In genomic region chr6:159594750-159595117, GRCh38 we compare ENCODE assay signal across 11 cellular contexts.
DNase-seq lines count a peak whose midpoint lies in the region; ATAC-seq and TF ChIP-seq lines count a peak whose summit lies in the region.
"Had no signal": no experiment of that assay in that cellular context is flagged by ENCODE, and none has a peak within 500 bp of the region (broad histone marks: within the 10 kb centered on the region; RNA-seq: fewer than 3 reads in every experiment).

No MANE protein-coding gene starts in this region.

- no TSS peak for BruUV-seq in Panc1 (replicated peaks; lab: Mats Ljungman, UMichigan)

- no peaks in the 10 kb centered on the region for H3K36me3 ChIP-seq in Panc1 (ENCODE audit: control insufficient read depth, insufficient read depth, low read length)
- H3K36me3 ChIP-seq: colonic mucosa had no signal

- H3K4me3 ChIP-seq in Panc1 (ENCODE audit: low read depth in 2 of 2, low read length in 2 of 2), result no peak overlapping the region
- H3K4me3 ChIP-seq: colonic mucosa, psoas muscle had no signal

- peak; percentile 78 for DNase-seq in Daoy (ENCODE audit: low read depth)
- peak; percentile 33 for DNase-seq in Panc1 (ENCODE audit: low read depth, low spot score)
- peak; percentile 53 for DNase-seq in dermis blood vessel endothelial cell
- no peak for DNase-seq in omental fat pad (ENCODE audit: low spot score)
- no peak for DNase-seq in DMS79 treated with DMSO at 0.1 percent for 48 hours (lab: John Stamatoyannopoulos, UW)
- no peak for DNase-seq in NCI-H2081 (lab: John Stamatoyannopoulos, UW)
- DNase-seq: colonic mucosa, Karpas-422, psoas muscle had no signal

- POLR2A ChIA-PET in Panc1 (lab: Charles Lee), result no interaction called here

- H3K27ac ChIP-seq in Panc1 (ENCODE audit: low read length), result no peak overlapping the region
- H3K27ac ChIP-seq: colonic mucosa, psoas muscle had no signal

- intact Hi-C loops in Panc1 (cut with micrococcal nuclease; ENCODE audit: unreplicated experiment), result no loop called here

- in situ Hi-C loops in Panc1 (cut with HindIII; ENCODE audit: low pct_unique_long_range_greater_than_20kb, low sequenced_read_pairs), result no loop called here

- H3K9me3 ChIP-seq in Panc1 (ENCODE audit: control insufficient read depth, insufficient read depth, low read depth, low read length), result no peaks in the 10 kb centered on the region
- H3K9me3 ChIP-seq: colonic mucosa, psoas muscle had no signal

- H3K27me3 ChIP-seq in Panc1 (ENCODE audit: control insufficient read depth, insufficient read depth, low read length), result no peaks in the 10 kb centered on the region
- H3K27me3 ChIP-seq: colonic mucosa had no signal

- CTCF ChIA-PET in Panc1 (lab: Charles Lee), result no interaction called here

- no peak for TF ChIP-seq CTCF in Panc1 (IDR thresholded peaks at IDR 0.05)
- TF ChIP-seq CTCF in omental fat pad (IDR thresholded peaks at IDR 0.05), result no peak

- H3K4me1 ChIP-seq in Panc1 (ENCODE audit: control insufficient read depth, insufficient read depth, low read length), result peaks cover 3% of the 10 kb centered on the region; the same call in 1 of the 2 replicates
- H3K4me1 ChIP-seq: colonic mucosa, psoas muscle had no signal

- ATAC-seq in Panc1, result peak; percentile 78
- ATAC-seq in omental fat pad (ENCODE audit: low FRiP score), result peak; percentile 63
- no peak for ATAC-seq in GM21529 (IDR thresholded peaks at IDR 0.05; ENCODE audit: unreplicated experiment)
- no peak for ATAC-seq in HG02610 (IDR thresholded peaks at IDR 0.05; ENCODE audit: unreplicated experiment)

Comparison
In these comparisons a context has a peak if more than half of its experiments do, and no peak if none do; other contexts are left out.
1. DNase-seq: peak in Daoy (single experiment), Panc1 (single experiment) and dermis blood vessel endothelial cell (single experiment); none in omental fat pad (single experiment), DMS79 treated with DMSO at 0.1 percent for 48 hours (single experiment) and NCI-H2081 (0 of 2).
2. ATAC-seq: peak in Panc1 (single experiment) and omental fat pad (single experiment); none in GM21529 (single experiment) and HG02610 (single experiment).